1 cellular context compared by ENCODE assay signal in genomic region chr9:104093647-104094533, GRCh38.
TF ChIP-seq lines count a peak whose summit lies in the region.

Gene SMC2, plus strand, starts transcription at chr9:104094309. Its CDS starts 1,076 bp downstream, at chr9:104095385.

TF ChIP-seq in GM12878, 131 proteins besides CTCF, POLR2A, EP300 and RAD21 (continued from another document and continues in another):
- TF ChIP-seq ZBTB11 (CRISPR knock-in tag; IDR thresholded peaks at IDR 0.05) (no peak), FOXK2 (IDR thresholded peaks at IDR 0.05) (no peak; the same call in 1 of the 2 replicates), ESRRA (IDR thresholded peaks at IDR 0.05; ENCODE audit: low read length) (no peak), CREM (IDR thresholded peaks at IDR 0.05; ENCODE audit: low read depth) (no peak; the same call in 1 of the 2 replicates), MTA3 (IDR thresholded peaks at IDR 0.05; ENCODE audit: borderline replicate concordance, low read length) (no peak), CEBPZ (IDR thresholded peaks at IDR 0.05; ENCODE audit: low read depth, low read length) (no peak), SREBF2 (IDR thresholded peaks at IDR 0.05; ENCODE audit: low read length) (no peak), RAD51 (IDR thresholded peaks at IDR 0.05) (no peak), SPI1 (IDR thresholded peaks at IDR 0.05; ENCODE audit: borderline replicate concordance, insufficient read depth, low read depth, low read length) (no peak), SUPT20H (IDR thresholded peaks at IDR 0.05; ENCODE audit: borderline replicate concordance, control insufficient read depth, low read depth, low read length) (no peak), TAF1 (IDR thresholded peaks at IDR 0.05; ENCODE audit: borderline replicate concordance, low read depth, low read length) (peak; percentile 86), MTA2 (IDR thresholded peaks at IDR 0.05; ENCODE audit: low read depth) (no peak), E2F4 (IDR thresholded peaks at IDR 0.05; ENCODE audit: low read depth, low read length) (peak; percentile 97), EED (IDR thresholded peaks at IDR 0.05; ENCODE audit: low read depth) (no peak), ZBTB33 (IDR thresholded peaks at IDR 0.05) (peak; percentile 83; the same call in 1 of the 2 replicates), TBL1XR1 (IDR thresholded peaks at IDR 0.05; ENCODE audit: low read depth, low read length) (no peak), CEBPB (IDR thresholded peaks at IDR 0.05; ENCODE audit: borderline replicate concordance in 1 of 2, low read depth in 2 of 2, low read length in 2 of 2) (no peak), ZBTB4 (CRISPR knock-in tag; IDR thresholded peaks at IDR 0.05) (no peak), MYC (IDR thresholded peaks at IDR 0.05; ENCODE audit: insufficient read depth, insufficient read length, insufficient replicate concordance, low read length, severe bottlenecking) (peak; percentile 26), POU2F2 (IDR thresholded peaks at IDR 0.05; ENCODE audit: borderline replicate concordance, low read depth, low read length) (peak; percentile 35; the same call in 1 of the 3 replicates), FOXM1 (IDR thresholded peaks at IDR 0.05; ENCODE audit: low read depth, low read length) (no peak; the same call in 1 of the 2 replicates), BCL11A (IDR thresholded peaks at IDR 0.05; ENCODE audit: low read depth, low read length) (no peak), ETV6 (conservative IDR thresholded peaks at IDR 0.05 in 1 of 2, IDR thresholded peaks at IDR 0.05 in 1 of 2; ENCODE audit: borderline replicate concordance in 1 of 2, low read depth in 1 of 2) (0 out of 4 replicates have a peak, but pooled peaks of 1 of the 2 experiments have one; percentile 19), ATF7 (IDR thresholded peaks at IDR 0.05; ENCODE audit: low read depth) (0 out of 2 replicates have a peak, but pooled peaks have one; percentile 33), WRNIP1 (IDR thresholded peaks at IDR 0.05; ENCODE audit: borderline replicate concordance, low read depth, low read length) (no peak), HDAC2 (IDR thresholded peaks at IDR 0.05) (no peak)
- TF ChIP-seq, protein P1, sequence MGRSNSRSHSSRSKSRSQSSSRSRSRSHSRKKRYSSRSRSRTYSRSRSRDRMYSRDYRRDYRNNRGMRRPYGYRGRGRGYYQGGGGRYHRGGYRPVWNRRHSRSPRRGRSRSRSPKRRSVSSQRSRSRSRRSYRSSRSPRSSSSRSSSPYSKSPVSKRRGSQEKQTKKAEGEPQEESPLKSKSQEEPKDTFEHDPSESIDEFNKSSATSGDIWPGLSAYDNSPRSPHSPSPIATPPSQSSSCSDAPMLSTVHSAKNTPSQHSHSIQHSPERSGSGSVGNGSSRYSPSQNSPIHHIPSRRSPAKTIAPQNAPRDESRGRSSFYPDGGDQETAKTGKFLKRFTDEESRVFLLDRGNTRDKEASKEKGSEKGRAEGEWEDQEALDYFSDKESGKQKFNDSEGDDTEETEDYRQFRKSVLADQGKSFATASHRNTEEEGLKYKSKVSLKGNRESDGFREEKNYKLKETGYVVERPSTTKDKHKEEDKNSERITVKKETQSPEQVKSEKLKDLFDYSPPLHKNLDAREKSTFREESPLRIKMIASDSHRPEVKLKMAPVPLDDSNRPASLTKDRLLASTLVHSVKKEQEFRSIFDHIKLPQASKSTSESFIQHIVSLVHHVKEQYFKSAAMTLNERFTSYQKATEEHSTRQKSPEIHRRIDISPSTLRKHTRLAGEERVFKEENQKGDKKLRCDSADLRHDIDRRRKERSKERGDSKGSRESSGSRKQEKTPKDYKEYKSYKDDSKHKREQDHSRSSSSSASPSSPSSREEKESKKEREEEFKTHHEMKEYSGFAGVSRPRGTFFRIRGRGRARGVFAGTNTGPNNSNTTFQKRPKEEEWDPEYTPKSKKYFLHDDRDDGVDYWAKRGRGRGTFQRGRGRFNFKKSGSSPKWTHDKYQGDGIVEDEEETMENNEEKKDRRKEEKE (IDR thresholded peaks at IDR 0.05): no peak
- TF ChIP-seq, protein P2, sequence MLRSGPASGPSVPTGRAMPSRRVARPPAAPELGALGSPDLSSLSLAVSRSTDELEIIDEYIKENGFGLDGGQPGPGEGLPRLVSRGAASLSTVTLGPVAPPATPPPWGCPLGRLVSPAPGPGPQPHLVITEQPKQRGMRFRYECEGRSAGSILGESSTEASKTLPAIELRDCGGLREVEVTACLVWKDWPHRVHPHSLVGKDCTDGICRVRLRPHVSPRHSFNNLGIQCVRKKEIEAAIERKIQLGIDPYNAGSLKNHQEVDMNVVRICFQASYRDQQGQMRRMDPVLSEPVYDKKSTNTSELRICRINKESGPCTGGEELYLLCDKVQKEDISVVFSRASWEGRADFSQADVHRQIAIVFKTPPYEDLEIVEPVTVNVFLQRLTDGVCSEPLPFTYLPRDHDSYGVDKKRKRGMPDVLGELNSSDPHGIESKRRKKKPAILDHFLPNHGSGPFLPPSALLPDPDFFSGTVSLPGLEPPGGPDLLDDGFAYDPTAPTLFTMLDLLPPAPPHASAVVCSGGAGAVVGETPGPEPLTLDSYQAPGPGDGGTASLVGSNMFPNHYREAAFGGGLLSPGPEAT (IDR thresholded peaks at IDR 0.05; ENCODE audit: low read depth): peak; percentile 79; the same call in 1 of the 2 replicates
- TF ChIP-seq, protein P3, sequence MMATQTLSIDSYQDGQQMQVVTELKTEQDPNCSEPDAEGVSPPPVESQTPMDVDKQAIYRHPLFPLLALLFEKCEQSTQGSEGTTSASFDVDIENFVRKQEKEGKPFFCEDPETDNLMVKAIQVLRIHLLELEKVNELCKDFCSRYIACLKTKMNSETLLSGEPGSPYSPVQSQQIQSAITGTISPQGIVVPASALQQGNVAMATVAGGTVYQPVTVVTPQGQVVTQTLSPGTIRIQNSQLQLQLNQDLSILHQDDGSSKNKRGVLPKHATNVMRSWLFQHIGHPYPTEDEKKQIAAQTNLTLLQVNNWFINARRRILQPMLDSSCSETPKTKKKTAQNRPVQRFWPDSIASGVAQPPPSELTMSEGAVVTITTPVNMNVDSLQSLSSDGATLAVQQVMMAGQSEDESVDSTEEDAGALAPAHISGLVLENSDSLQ (IDR thresholded peaks at IDR 0.05): no peak; the same call in 1 of the 2 replicates
- TF ChIP-seq, protein P4, sequence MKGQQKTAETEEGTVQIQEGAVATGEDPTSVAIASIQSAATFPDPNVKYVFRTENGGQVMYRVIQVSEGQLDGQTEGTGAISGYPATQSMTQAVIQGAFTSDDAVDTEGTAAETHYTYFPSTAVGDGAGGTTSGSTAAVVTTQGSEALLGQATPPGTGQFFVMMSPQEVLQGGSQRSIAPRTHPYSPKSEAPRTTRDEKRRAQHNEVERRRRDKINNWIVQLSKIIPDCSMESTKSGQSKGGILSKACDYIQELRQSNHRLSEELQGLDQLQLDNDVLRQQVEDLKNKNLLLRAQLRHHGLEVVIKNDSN (IDR thresholded peaks at IDR 0.05; ENCODE audit: borderline replicate concordance, extremely low read length, insufficient read depth, low read depth, low read length): no peak
